ENCODE assay signal across 26 cellular contexts in genomic region chr1:2797741-2798016, GRCh38. TPM values are rescaled to one million over a fixed set of nuclear protein-coding genes. Genes with fewer than 3 reads are reported as not detected.
"Had no signal": no experiment of that assay in that cellular context is flagged by ENCODE, and none has a peak within 500 bp of the region (broad histone marks: within the 10 kb centered on the region; RNA-seq: fewer than 3 reads in every experiment).

No MANE protein-coding gene starts in this region.

- H3K36me3 ChIP-seq: adrenal gland, ascending aorta, cardiac muscle cell had no signal

- DNase-seq: activated B cell treated with CpG ODN at 0.5 μM for 24 hours; activated CD4-positive, alpha-beta memory T cell treated with anti-CD3 and anti-CD28 coated beads for 36 hours; activated CD4-positive, alpha-beta T cell treated with anti-CD3 and anti-CD28 coated beads for 4 hours; activated CD4-positive, alpha-beta T cell treated with anti-CD3 and anti-CD28 coated beads, Interleukin-2, amount 10 ng/mL, durations not matched to agents 24 days and 14 days; activated CD4-positive, alpha-beta T cell treated with anti-CD3 and anti-CD28 coated beads, Interleukin-2, amount 50 U/mL, for 1 hour; activated CD4-positive, alpha-beta T cell treated with anti-CD3 and anti-CD28 coated beads, Interleukin-2, amount 50 U/mL, for 4 hours; activated CD8-positive, alpha-beta T cell treated with anti-CD3 and anti-CD28 coated beads for 36 hours; activated gamma-delta T cell treated with Interleukin-2 at 50 U/mL for 16 hours; activated naive CD4-positive, alpha-beta T cell; activated naive CD8-positive, alpha-beta T cell treated with anti-CD3 and anti-CD28 coated beads for 36 hours; activated T-cell treated with anti-CD3 and anti-CD28 coated beads for 4 hours; activated T-cell treated with anti-CD3 and anti-CD28 coated beads, Interleukin-2, amount 50 U/mL, for 4 hours; activated T-cell treated with anti-CD3 and anti-CD28 coated beads, Interleukin-2, amount 50 U/mL, for 72 hours; adrenal gland; amniotic stem cell; anterior cingulate cortex; caudate nucleus; cerebellar nuclear complex; T-helper 1 cell; T-helper 2 cell; T-helper 9 cell had no signal

- H3K9me3 ChIP-seq: adrenal gland had no signal

- ATAC-seq: activated CD8-positive, alpha-beta T cell treated with anti-CD3 and anti-CD28 coated beads for 36 hours; activated naive CD4-positive, alpha-beta T cell treated with anti-CD3 and anti-CD28 coated beads, Interleukin-2, amount 50 U/mL, for 72 hours; activated T-cell treated with anti-CD3 and anti-CD28 coated beads, Interleukin-2, amount 50 U/mL, for 4 hours; activated T-cell treated with anti-CD3 and anti-CD28 coated beads, Interleukin-2, amount 50 U/mL, for 72 hours; activated T-helper 17 cell treated with anti-CD3 and anti-CD28 coated beads, Interleukin-2, amount 50 U/mL, for 72 hours had no signal

- H3K27me3 ChIP-seq: ascending aorta, cardiac muscle cell had no signal

- H3K4me1 ChIP-seq: adrenal gland, ascending aorta had no signal

- H3K27ac ChIP-seq: adrenal gland, ascending aorta, cardiac muscle cell, VCaP had no signal

- H3K4me3 ChIP-seq: adrenal gland, ascending aorta, cardiac muscle cell had no signal

RNA-seq across cellular contexts. Expression of gene TTC34, which starts 3.8 kb away (rescaled TPM):
- total RNA-seq: cardiac muscle cell had no signal
- polyA plus RNA-seq: cardiac muscle cell had no signal
